1 cellular context compared by ENCODE assay signal in the genomic region with DNA sequence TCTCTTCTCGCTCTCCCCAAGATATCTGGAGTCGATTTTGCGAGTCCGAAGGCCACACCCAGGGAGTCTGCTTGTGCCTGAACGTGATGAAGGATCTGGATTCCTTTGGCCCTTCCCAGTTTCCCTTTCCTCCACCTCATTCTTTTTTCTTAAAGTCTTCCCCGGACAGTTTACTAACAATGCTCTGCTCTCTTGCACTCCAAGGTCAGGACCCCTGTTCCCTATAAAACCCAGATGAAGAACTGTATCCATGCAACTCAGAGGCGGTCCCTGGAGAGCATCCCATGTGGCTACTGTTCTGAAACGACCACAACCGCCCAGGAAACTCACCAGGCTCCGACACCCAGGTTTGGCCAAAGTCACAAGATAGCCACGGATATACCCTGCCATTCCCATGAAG.
TF ChIP-seq lines count a peak whose summit lies in the region.

No MANE protein-coding gene starts in this region.

TF ChIP-seq in IMR-90, 13 proteins besides CTCF, POLR2A, EP300 and RAD21:
- TF ChIP-seq NFE2L2 (IDR thresholded peaks at IDR 0.05; ENCODE audit: low read depth, low read length): no peak
- TF ChIP-seq, protein P1, sequence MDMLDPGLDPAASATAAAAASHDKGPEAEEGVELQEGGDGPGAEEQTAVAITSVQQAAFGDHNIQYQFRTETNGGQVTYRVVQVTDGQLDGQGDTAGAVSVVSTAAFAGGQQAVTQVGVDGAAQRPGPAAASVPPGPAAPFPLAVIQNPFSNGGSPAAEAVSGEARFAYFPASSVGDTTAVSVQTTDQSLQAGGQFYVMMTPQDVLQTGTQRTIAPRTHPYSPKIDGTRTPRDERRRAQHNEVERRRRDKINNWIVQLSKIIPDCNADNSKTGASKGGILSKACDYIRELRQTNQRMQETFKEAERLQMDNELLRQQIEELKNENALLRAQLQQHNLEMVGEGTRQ (IDR thresholded peaks at IDR 0.05; ENCODE audit: low read depth, low read length): no peak
- TF ChIP-seq BHLHE40 (IDR thresholded peaks at IDR 0.05; ENCODE audit: low read depth, low read length): no peak
- TF ChIP-seq RCOR1 (IDR thresholded peaks at IDR 0.05; ENCODE audit: insufficient replicate concordance, low read length): no peak
- TF ChIP-seq RFX5 (IDR thresholded peaks at IDR 0.05; ENCODE audit: low read depth, low read length): no peak
- no peak for TF ChIP-seq CHD1 (IDR thresholded peaks at IDR 0.05; ENCODE audit: low read depth, low read length)
- no peak for TF ChIP-seq MAZ (IDR thresholded peaks at IDR 0.05; ENCODE audit: borderline replicate concordance, low read depth, low read length)
- TF ChIP-seq SMC3 (IDR thresholded peaks at IDR 0.05; ENCODE audit: low read depth, low read length): no peak
- TF ChIP-seq, protein P2, sequence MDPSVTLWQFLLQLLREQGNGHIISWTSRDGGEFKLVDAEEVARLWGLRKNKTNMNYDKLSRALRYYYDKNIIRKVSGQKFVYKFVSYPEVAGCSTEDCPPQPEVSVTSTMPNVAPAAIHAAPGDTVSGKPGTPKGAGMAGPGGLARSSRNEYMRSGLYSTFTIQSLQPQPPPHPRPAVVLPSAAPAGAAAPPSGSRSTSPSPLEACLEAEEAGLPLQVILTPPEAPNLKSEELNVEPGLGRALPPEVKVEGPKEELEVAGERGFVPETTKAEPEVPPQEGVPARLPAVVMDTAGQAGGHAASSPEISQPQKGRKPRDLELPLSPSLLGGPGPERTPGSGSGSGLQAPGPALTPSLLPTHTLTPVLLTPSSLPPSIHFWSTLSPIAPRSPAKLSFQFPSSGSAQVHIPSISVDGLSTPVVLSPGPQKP (IDR thresholded peaks at IDR 0.05; ENCODE audit: borderline replicate concordance, low read depth, low read length): no peak
- no peak for TF ChIP-seq CEBPB (IDR thresholded peaks at IDR 0.05; ENCODE audit: low read depth, low read length)
- TF ChIP-seq MAFK (IDR thresholded peaks at IDR 0.05; ENCODE audit: low read depth, low read length): no peak
- TF ChIP-seq FOS (IDR thresholded peaks at IDR 0.05; ENCODE audit: low read depth, low read length): no peak
- no peak for TF ChIP-seq MXI1 (IDR thresholded peaks at IDR 0.05; ENCODE audit: borderline replicate concordance, low read depth, low read length)
TF ChIP-seq in IMR-90: peak in this region for 0.
